29 cellular contexts compared by ENCODE assay signal in the genomic region with DNA sequence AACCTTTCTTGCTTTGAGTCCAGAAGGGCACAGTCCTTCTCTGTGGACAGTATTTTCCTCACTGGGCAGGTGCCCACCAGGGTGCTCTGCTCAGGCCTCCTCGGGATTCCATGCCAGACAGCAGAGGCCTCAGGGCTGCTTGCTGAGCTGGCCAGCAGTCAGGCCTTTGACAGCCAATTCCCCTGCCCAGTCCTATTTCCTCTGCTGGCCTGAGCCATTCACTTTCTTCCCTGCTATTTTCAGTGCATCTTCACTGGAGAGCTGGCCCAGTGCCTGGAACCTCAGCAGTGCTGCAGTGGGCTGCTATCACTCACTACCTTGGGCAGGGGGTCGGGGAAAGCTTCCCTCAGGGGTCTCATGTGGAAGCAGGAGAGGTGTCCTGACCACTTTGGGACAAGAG. TPM values are rescaled to one million over a fixed set of nuclear protein-coding genes. Genes with fewer than 3 reads are reported as not detected.
"Had no signal": no experiment of that assay in that cellular context is flagged by ENCODE, and none has a peak within 500 bp of the region (broad histone marks: within the 10 kb centered on the region; RNA-seq: fewer than 3 reads in every experiment).

No MANE protein-coding gene starts in this region.

- H3K27me3 ChIP-seq: brain microvascular endothelial cell, cardiac muscle cell had no signal

- H3K27ac ChIP-seq: brain microvascular endothelial cell, cardiac muscle cell, VCaP had no signal

- H3K36me3 ChIP-seq: brain microvascular endothelial cell, cardiac muscle cell had no signal

- DNase-seq: activated CD4-positive, alpha-beta memory T cell treated with anti-CD3 and anti-CD28 coated beads, Interleukin-2, amount 10 ng/mL, durations not matched to agents 7 days and 5 days; activated CD4-positive, alpha-beta T cell treated with anti-CD3 and anti-CD28 coated beads for 36 hours; activated CD4-positive, alpha-beta T cell treated with anti-CD3 and anti-CD28 coated beads, Interleukin-2, amount 50 U/mL, for 1 hour; activated CD4-positive, CD25-positive, alpha-beta regulatory T cell; activated gamma-delta T cell treated with Interleukin-2 at 50 U/mL for 16 hours; activated naive CD4-positive, alpha-beta T cell treated with anti-CD3 and anti-CD28 coated beads, Interleukin-2, amount 10 ng/mL, durations not matched to agents 7 days and 5 days; activated naive CD8-positive, alpha-beta T cell treated with anti-CD3 and anti-CD28 coated beads for 36 hours; activated T-cell treated with anti-CD3 and anti-CD28 coated beads for 4 hours; activated T-cell treated with anti-CD3 and anti-CD28 coated beads, Interleukin-2, amount 50 U/mL, for 48 hours; brain microvascular endothelial cell; IMR-90; Kasumi-1; KBM-7; NCI-H1105 treated with DMSO at 0.1 percent for 48 hours; NCI-H1930; NCI-H2171 treated with DMSO at 0.1 percent for 48 hours; NCI-H226; NCI-H526; NCI-H82; SIG-M5; T-helper 1 cell had no signal

- FAIRE-seq: RCC 7860 had no signal

- H3K4me3 ChIP-seq: cardiac muscle cell had no signal

- ATAC-seq: activated CD4-positive, alpha-beta T cell treated with anti-CD3 and anti-CD28 coated beads for 36 hours; activated T-helper 17 cell treated with anti-CD3 and anti-CD28 coated beads, Interleukin-2, amount 50 U/mL, for 72 hours had no signal

RNA-seq across cellular contexts. Expression of a gene that starts 33.2 kb away (rescaled TPM):
- total RNA-seq: activated CD4-positive, alpha-beta memory T cell treated with anti-CD3 and anti-CD28 coated beads, Interleukin-2, amount 10 ng/mL, durations not matched to agents 7 days and 5 days; activated CD4-positive, alpha-beta T cell treated with anti-CD3 and anti-CD28 coated beads for 36 hours; activated CD8-positive, alpha-beta memory T cell treated with anti-CD3 and anti-CD28 coated beads for 36 hours; activated naive CD8-positive, alpha-beta T cell treated with anti-CD3 and anti-CD28 coated beads for 36 hours; activated T-helper 17 cell treated with anti-CD3 and anti-CD28 coated beads, Interleukin-2, amount 50 U/mL, for 72 hours; cardiac muscle cell; IMR-90; NCI-H460; T-helper 2 cell treated with Interferon-gamma antibody and Interleukin-4, amounts not matched to agents 100 ng/mL and 5 ng/mL, for 36 hours had no signal
- polyA plus RNA-seq: adipose tissue, cardiac muscle cell, IMR-90 had no signal

RNA-seq across cellular contexts. Expression of a gene that starts 34.8 kb away (rescaled TPM):
- total RNA-seq: activated CD4-positive, alpha-beta memory T cell treated with anti-CD3 and anti-CD28 coated beads, Interleukin-2, amount 10 ng/mL, durations not matched to agents 7 days and 5 days; activated CD4-positive, alpha-beta T cell treated with anti-CD3 and anti-CD28 coated beads for 36 hours; activated CD8-positive, alpha-beta memory T cell treated with anti-CD3 and anti-CD28 coated beads for 36 hours; activated naive CD8-positive, alpha-beta T cell treated with anti-CD3 and anti-CD28 coated beads for 36 hours; activated T-helper 17 cell treated with anti-CD3 and anti-CD28 coated beads, Interleukin-2, amount 50 U/mL, for 72 hours; IMR-90; NCI-H460; T-helper 2 cell treated with Interferon-gamma antibody and Interleukin-4, amounts not matched to agents 100 ng/mL and 5 ng/mL, for 36 hours had no signal
- polyA plus RNA-seq: cardiac muscle cell, IMR-90 had no signal
